20 cellular contexts compared by ENCODE assay signal in the genomic region with DNA sequence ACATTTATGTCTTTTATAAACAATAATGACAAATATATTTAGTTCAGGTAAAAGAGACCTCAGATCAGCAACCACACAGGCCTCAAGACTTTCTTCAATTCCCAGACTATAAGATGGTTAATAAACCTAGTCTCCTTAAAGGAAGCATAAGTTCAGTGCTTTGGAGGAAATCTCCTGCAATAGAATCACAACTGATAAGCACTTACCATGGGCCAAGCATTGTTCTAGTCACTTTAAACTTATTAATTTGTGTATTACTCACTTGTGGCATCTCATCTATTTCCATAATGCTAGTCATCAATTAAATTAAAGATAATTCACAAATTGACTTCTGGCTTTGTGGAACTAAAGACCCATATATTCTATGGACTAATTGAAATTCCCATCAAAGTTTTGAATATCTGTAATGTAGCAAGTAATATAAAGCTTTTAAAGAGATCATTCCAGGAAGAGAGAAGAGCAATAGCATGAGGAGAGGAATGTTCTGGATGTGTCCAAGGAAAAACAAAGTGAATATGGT.
"Had no signal": no experiment of that assay in that cellular context is flagged by ENCODE, and none has a peak within 500 bp of the region (broad histone marks: within the 10 kb centered on the region; RNA-seq: fewer than 3 reads in every experiment).

No MANE protein-coding gene starts in this region.

- H3K4me3 Mint-ChIP-seq: memory B cell; naive thymus-derived CD4-positive, alpha-beta T cell; stimulated activated naive B cell treated with anti-CD40 and anti-IgM and Interleukin-4, amounts not matched to agents 10 μg/mL and 1 μg/mL and 100 μg/mL, for 72 hours had no signal

- H3K27me3 ChIP-seq: dorsolateral prefrontal cortex, gastroesophageal sphincter, heart left ventricle, neutrophil, sigmoid colon, spleen, thyroid gland had no signal

- H3K4me1 ChIP-seq: spleen, thyroid gland had no signal

- H3K9me3 ChIP-seq: gastroesophageal sphincter, heart left ventricle, neutrophil, sigmoid colon, spleen, thyroid gland had no signal

- H3K9me3 Mint-ChIP-seq: memory B cell; stimulated activated naive B cell treated with anti-CD40 and anti-IgM and Interleukin-4, amounts not matched to agents 10 μg/mL and 1 μg/mL and 100 μg/mL, for 72 hours had no signal

- ATAC-seq: gastroesophageal sphincter; heart left ventricle; naive thymus-derived CD4-positive, alpha-beta T cell; stimulated activated naive B cell treated with anti-CD40 and anti-IgM and Interleukin-4, amounts not matched to agents 10 μg/mL and 1 μg/mL and 100 μg/mL, for 72 hours had no signal

- H3K27ac ChIP-seq: dorsolateral prefrontal cortex, neutrophil, thyroid gland, VCaP had no signal

- H3K4me3 ChIP-seq: dorsolateral prefrontal cortex, gastroesophageal sphincter, heart left ventricle, sigmoid colon, spleen, thyroid gland had no signal

- H3K27me3 Mint-ChIP-seq: memory B cell; stimulated activated naive B cell treated with anti-CD40 and anti-IgM and Interleukin-4, amounts not matched to agents 10 μg/mL and 1 μg/mL and 100 μg/mL, for 72 hours had no signal

- DNase-seq: activated CD4-positive, alpha-beta T cell treated with anti-CD3 and anti-CD28 coated beads for 1 hour; activated CD8-positive, alpha-beta memory T cell treated with anti-CD3 and anti-CD28 coated beads for 24 hours; activated CD8-positive, alpha-beta memory T cell treated with anti-CD3 and anti-CD28 coated beads, Interleukin-2, amount 50 U/mL, for 48 hours; activated effector memory CD4-positive, alpha-beta T cell treated with anti-CD3 and anti-CD28 coated beads, Interleukin-2, amount 50 U/mL, for 16 hours; activated naive CD4-positive, alpha-beta T cell treated with anti-CD3 and anti-CD28 coated beads, Interleukin-2, amount 50 U/mL, for 16 hours; activated T-cell treated with anti-CD3 and anti-CD28 coated beads, Interleukin-2, amount 50 U/mL, for 48 hours; dorsolateral prefrontal cortex; heart left ventricle; naive thymus-derived CD4-positive, alpha-beta T cell; posterior cingulate gyrus; sigmoid colon; spleen; stimulated activated naive B cell treated with anti-CD40 and anti-IgM and Interleukin-4, amounts not matched to agents 10 μg/mL and 1 μg/mL and 100 μg/mL, for 72 hours; SW 1271; T-helper 2 cell; thyroid gland had no signal

- H3K36me3 ChIP-seq: neutrophil, spleen, thyroid gland had no signal

- H3K27ac Mint-ChIP-seq: memory B cell; naive thymus-derived CD4-positive, alpha-beta T cell; stimulated activated naive B cell treated with anti-CD40 and anti-IgM and Interleukin-4, amounts not matched to agents 10 μg/mL and 1 μg/mL and 100 μg/mL, for 72 hours had no signal

- H3K36me3 Mint-ChIP-seq: memory B cell; naive thymus-derived CD4-positive, alpha-beta T cell; stimulated activated naive B cell treated with anti-CD40 and anti-IgM and Interleukin-4, amounts not matched to agents 10 μg/mL and 1 μg/mL and 100 μg/mL, for 72 hours had no signal

- H3K4me1 Mint-ChIP-seq: memory B cell; naive thymus-derived CD4-positive, alpha-beta T cell; stimulated activated naive B cell treated with anti-CD40 and anti-IgM and Interleukin-4, amounts not matched to agents 10 μg/mL and 1 μg/mL and 100 μg/mL, for 72 hours had no signal
